In genomic region chr16:66006485-66006884, GRCh38 we compare ENCODE assay signal across 20 cellular contexts.
"Had no signal": no experiment of that assay in that cellular context is flagged by ENCODE, and none has a peak within 500 bp of the region (broad histone marks: within the 10 kb centered on the region; RNA-seq: fewer than 3 reads in every experiment).

No MANE protein-coding gene starts in this region.

- H3K36me3 ChIP-seq: MG63, SJCRH30 had no signal

- H3K4me1 ChIP-seq: SJCRH30 had no signal

- H3K27me3 ChIP-seq: MG63, SJCRH30 had no signal

- DNase-seq: activated CD4-positive, alpha-beta memory T cell treated with anti-CD3 and anti-CD28 coated beads for 36 hours; activated CD4-positive, alpha-beta T cell treated with anti-CD3 and anti-CD28 coated beads, Interleukin-2, amount 10 ng/mL, durations not matched to agents 7 days and 5 days; activated CD4-positive, CD25-positive, alpha-beta regulatory T cell; activated gamma-delta T cell; activated naive CD4-positive, alpha-beta T cell treated with anti-CD3 and anti-CD28 coated beads for 36 hours; activated T-cell treated with anti-CD3 and anti-CD28 coated beads for 4 hours; activated T-cell treated with anti-CD3 and anti-CD28 coated beads, Interleukin-2, amount 50 U/mL, for 48 hours; amygdala; MG63; NCI-H1105 treated with DMSO at 0.1 percent for 48 hours; NCI-H1436 treated with DMSO at 0.1 percent for 48 hours; NCI-H187; NCI-H2081; NCI-H510A treated with DMSO at 0.1 percent for 48 hours; NCI-H69; SJCRH30; SK-N-SH; T-helper 1 cell had no signal

- H3K9ac ChIP-seq: KMS-11, SK-N-SH had no signal

- H3K4me2 ChIP-seq: KMS-11, SK-N-SH had no signal

- H3K4me3 ChIP-seq: MG63, SJCRH30 had no signal

- H3K9me3 ChIP-seq: MG63, SJCRH30, SK-N-SH had no signal

- H3K27ac ChIP-seq: KMS-11, SJCRH30, VCaP had no signal
